23 cellular contexts compared by ENCODE assay signal in genomic region chr2:238997137-238997390, GRCh38.
DNase-seq lines count a peak whose midpoint lies in the region; ATAC-seq, FAIRE-seq and TF ChIP-seq lines count a peak whose summit lies in the region.
"Had no signal": no experiment of that assay in that cellular context is flagged by ENCODE, and none has a peak within 500 bp of the region (broad histone marks: within the 10 kb centered on the region; RNA-seq: fewer than 3 reads in every experiment).

No MANE protein-coding gene starts in this region.

- TF ChIP-seq EP300 in SK-N-SH (IDR thresholded peaks at IDR 0.05; ENCODE audit: borderline replicate concordance in 1 of 2, low read depth in 1 of 2, low read length in 1 of 2), result no peak
- no peak for TF ChIP-seq EP300 in H1 (IDR thresholded peaks at IDR 0.05; ENCODE audit: borderline replicate concordance in 1 of 2, low read depth in 2 of 2, low read length in 2 of 2)

- H3K9me3 ChIP-seq in SK-N-SH (no peaks in the 10 kb centered on the region), H1 (ENCODE audit: insufficient read depth in 2 of 2, low read depth in 1 of 2, low read length in 1 of 2) (peaks cover 4 to 14% of the 10 kb centered on the region in 2 experiments; a peak in 3 of 4 replicates), neuronal stem cell (replicated peaks in 1 of 2; ENCODE audit: control insufficient read depth in 2 of 2, insufficient read depth in 1 of 2, low read depth in 1 of 2, low read length in 2 of 2) (peaks cover 0 to 7% of the 10 kb centered on the region in 2 donors), osteoblast (ENCODE audit: low read depth, low read length) (no peaks in the 10 kb centered on the region)
- H3K9me3 ChIP-seq: Caco-2 had no signal

- no peak overlapping the region for H3K18ac ChIP-seq in H1 (ENCODE audit: extremely low read depth, low read length)
- H3K18ac ChIP-seq in neuronal stem cell (ENCODE audit: low read length), result no peak overlapping the region

- CTCF ChIA-PET in SK-N-SH (lab: Yijun Ruan, JAX) (interaction anchor here (2.4 kb wide), 1 partner anchor 26 kb away, joined by 5 read pairs; no protein-coding TSS in a partner anchor), H1 (lab: Charles Lee; ENCODE audit: partially characterized antibody) (no interaction called here)

- H3K4me3 ChIP-seq in SK-N-SH (ENCODE audit: low read depth in 2 of 2, low read length in 1 of 2) (no peak overlapping the region), H1 (ENCODE audit: extremely low read depth in 1 of 4, insufficient read depth in 2 of 4, low read depth in 3 of 4, low read length in 4 of 4) (no peak overlapping the region), neuronal stem cell (ENCODE audit: low read length in 2 of 2) (no peak overlapping the region), osteoblast (ENCODE audit: insufficient read depth, low read length) (no peak overlapping the region)
- H3K4me3 ChIP-seq: BLaER1, GM23338 had no signal

- no peaks in the 10 kb centered on the region for H3K27me3 ChIP-seq in SK-N-SH (ENCODE audit: insufficient read depth)
- no peaks in the 10 kb centered on the region; a peak in 1 of 7 replicates for H3K27me3 ChIP-seq in H1 (replicated peaks in 1 of 4; ENCODE audit: control insufficient read depth in 3 of 4, extremely low read depth in 1 of 4, insufficient read depth in 3 of 4, low read length in 3 of 4)
- H3K27me3 ChIP-seq in neuronal stem cell (ENCODE audit: control insufficient read depth in 3 of 3, insufficient read depth in 3 of 3, low read depth in 1 of 3, low read length in 3 of 3), result peaks cover 0 to 5% (median 0%) of the 10 kb centered on the region in 3 experiments
- H3K27me3 ChIP-seq in osteoblast (ENCODE audit: insufficient read depth, low read length), result no peaks in the 10 kb centered on the region
- H3K27me3 ChIP-seq: BLaER1 had no signal

- no peaks in the 10 kb centered on the region for H3K79me1 ChIP-seq in H1 (ENCODE audit: low read depth, low read length)
- no peaks in the 10 kb centered on the region for H3K79me1 ChIP-seq in neuronal stem cell (ENCODE audit: low read depth, low read length)

- no peak overlapping the region for H3K56ac ChIP-seq in H1 (replicated peaks; ENCODE audit: insufficient read length, low read depth, low read length)

- peaks cover 26% of the 10 kb centered on the region for H3K9me3 Mint-ChIP-seq in mesothelial cell of epicardium

- H2BK120ac ChIP-seq in H1 (replicated peaks; ENCODE audit: low read depth, low read length), result no peak overlapping the region
- H2BK120ac ChIP-seq in neuronal stem cell (ENCODE audit: low read depth, low read length), result no peak overlapping the region

- TF ChIP-seq CTCF in SK-N-SH (IDR thresholded peaks at IDR 0.05) (no peak), H1 (IDR thresholded peaks at IDR 0.05; ENCODE audit: control extremely low read depth in 1 of 3, insufficient read depth in 1 of 3, low read depth in 1 of 3, low read length in 3 of 3) (no peak), mesothelial cell of epicardium (IDR thresholded peaks at IDR 0.05; ENCODE audit: unreplicated experiment) (no peak), osteoblast (IDR thresholded peaks at IDR 0.05; ENCODE audit: extremely low read depth, low read depth, low read length) (no peak)

- H3K36me3 Mint-ChIP-seq in mesothelial cell of epicardium, result peaks cover 6% of the 10 kb centered on the region
- H3K36me3 Mint-ChIP-seq: CD4-positive, CD25-positive, alpha-beta regulatory T cell; CD8-positive, alpha-beta T cell had no signal

- H3K4me1 ChIP-seq in SK-N-SH (ENCODE audit: control insufficient read depth in 1 of 2, insufficient read depth in 2 of 2, low read depth in 1 of 2, low read length in 1 of 2), result peaks cover 0 to 7% of the 10 kb centered on the region in 2 experiments; a peak in 1 of 4 replicates
- no peaks in the 10 kb centered on the region for H3K4me1 ChIP-seq in H1 (replicated peaks in 1 of 4; ENCODE audit: control insufficient read depth in 3 of 4, insufficient read depth in 4 of 4, low read length in 3 of 4)
- no peaks in the 10 kb centered on the region for H3K4me1 ChIP-seq in neuronal stem cell (ENCODE audit: control insufficient read depth in 2 of 2, insufficient read depth in 1 of 2, low read depth in 1 of 2, low read length in 2 of 2)
- H3K4me1 ChIP-seq in osteoblast (ENCODE audit: insufficient read depth, low read length), result no peaks in the 10 kb centered on the region
- H3K4me1 ChIP-seq: BLaER1, Caco-2 had no signal

- no peak for FAIRE-seq in H1 (lab: Jason Lieb, UNC)
- FAIRE-seq: A204.1, G401.6, GM12892, H54 had no signal

- POLR2A ChIA-PET in SK-N-SH (lab: Yijun Ruan, JAX), result no interaction called here
- POLR2A ChIA-PET in H1 (lab: Charles Lee; ENCODE audit: partially characterized antibody), result no interaction called here

- no peaks in the 10 kb centered on the region for H4K20me1 ChIP-seq in SK-N-SH (ENCODE audit: insufficient read depth)
- no peaks in the 10 kb centered on the region for H4K20me1 ChIP-seq in H1 (replicated peaks in 1 of 2; ENCODE audit: control insufficient read depth in 1 of 2, insufficient read depth in 2 of 2, low read length in 2 of 2)
- H4K20me1 ChIP-seq in osteoblast (ENCODE audit: insufficient read depth, low read length), result no peaks in the 10 kb centered on the region
- H4K20me1 ChIP-seq: BLaER1 had no signal

- no peak overlapping the region for H3K4me3 Mint-ChIP-seq in mesothelial cell of epicardium
- H3K4me3 Mint-ChIP-seq: B cell; CD4-positive, CD25-positive, alpha-beta regulatory T cell; CD8-positive, alpha-beta T cell; GM23338 had no signal

- H3K23ac ChIP-seq in H1 (ENCODE audit: insufficient read length) (no peak overlapping the region), neuronal stem cell (ENCODE audit: low read depth, low read length, poor library complexity) (no peak overlapping the region)

- H3K9me2 ChIP-seq in SK-N-SH, result no peaks in the 10 kb centered on the region

- H3K27ac Mint-ChIP-seq in mesothelial cell of epicardium, result peak overlapping the region; percentile 43
- H3K27ac Mint-ChIP-seq: B cell; CD4-positive, CD25-positive, alpha-beta regulatory T cell; CD8-positive, alpha-beta T cell; GM23338 had no signal

- TF ChIP-seq RAD21 in SK-N-SH (IDR thresholded peaks at IDR 0.05; ENCODE audit: low read length) (no peak), H1 (IDR thresholded peaks at IDR 0.05 in 1 of 2, conservative IDR thresholded peaks at IDR 0.05 in 1 of 2; ENCODE audit: low read depth in 2 of 2, low read length in 2 of 2) (no peak)

- H2BK5ac ChIP-seq in H1 (ENCODE audit: low read depth, low read length) (no peak overlapping the region), neuronal stem cell (ENCODE audit: low read length) (no peak overlapping the region)

- H3K23me2 ChIP-seq in H1 (ENCODE audit: low read depth, low read length), result no peaks in the 10 kb centered on the region

- H2BK12ac ChIP-seq in H1 (ENCODE audit: low read depth, low read length) (no peak overlapping the region), neuronal stem cell (ENCODE audit: low read length) (no peak overlapping the region)

- WGBS in SK-N-SH (ENCODE audit: low lambda C conversion rate), result 58% methylated on average over 9 of the region's 10 CpGs
- WGBS in H1 (ENCODE audit: extremely low coverage in 1 of 2, insufficient coverage in 1 of 2, insufficient read length in 1 of 2, insufficient replicate concordance in 2 of 2, low coverage in 1 of 2, low lambda C conversion rate in 2 of 2, missing lambda C conversion rate in 1 of 2), 2 experiments, result 96% methylated on average over 10 of the region's 10 CpGs; no CpG with 5 or more reads in 1 of the 2 experiments
- WGBS in neuronal stem cell (ENCODE audit: extremely low coverage in 2 of 2, insufficient read length in 2 of 2, insufficient replicate concordance in 1 of 2), 2 donors, result no CpG with 5 or more reads among the region's 10 CpGs

- no peak overlapping the region for H3K4me2 ChIP-seq in SK-N-SH
- H3K4me2 ChIP-seq in H1 (ENCODE audit: insufficient read depth in 1 of 2, low read depth in 2 of 2, low read length in 2 of 2), result no peak overlapping the region
- no peak overlapping the region for H3K4me2 ChIP-seq in neuronal stem cell (ENCODE audit: insufficient read depth, low read length, poor library complexity, severe bottlenecking)
- no peak overlapping the region for H3K4me2 ChIP-seq in osteoblast (ENCODE audit: insufficient read depth, low read length)
- H3K4me2 ChIP-seq: BLaER1, GM23338 had no signal

- H3K4ac ChIP-seq in H1 (replicated peaks; ENCODE audit: insufficient read length, low read depth, low read length), result no peak overlapping the region
- no peak overlapping the region for H3K4ac ChIP-seq in neuronal stem cell (ENCODE audit: low read length)

- H3K27ac ChIP-seq in SK-N-SH (ENCODE audit: low read depth in 2 of 2, low read length in 1 of 2) (no peak overlapping the region), H1 (ENCODE audit: low read depth, low read length) (no peak overlapping the region), neuronal stem cell (replicated peaks; ENCODE audit: low read length) (no peak overlapping the region), osteoblast (ENCODE audit: low read depth, low read length) (no peak overlapping the region)
- H3K27ac ChIP-seq: 22Rv1, BLaER1, C4-2B had no signal

- H3K9ac ChIP-seq in SK-N-SH (no peak overlapping the region), H1 (replicated peaks in 1 of 4; ENCODE audit: extremely low read depth in 1 of 4, low read depth in 3 of 4, low read length in 3 of 4) (no peak overlapping the region), neuronal stem cell (ENCODE audit: low read depth, low read length, poor library complexity) (no peak overlapping the region)
- H3K9ac ChIP-seq: BLaER1 had no signal

- H2BK15ac ChIP-seq in H1 (ENCODE audit: low read length) (no peak overlapping the region), neuronal stem cell (ENCODE audit: low read length) (no peak overlapping the region)

- TF ChIP-seq POLR2A in H1 (IDR thresholded peaks at IDR 0.05; ENCODE audit: control extremely low read depth in 1 of 2, low read depth in 2 of 2, low read length in 2 of 2), result no peak

- no peak overlapping the region for H3K14ac ChIP-seq in H1 (ENCODE audit: insufficient read length)
- no peak overlapping the region for H3K14ac ChIP-seq in neuronal stem cell (ENCODE audit: low read length)

- H4K91ac ChIP-seq in H1 (replicated peaks; ENCODE audit: insufficient read length, low read length), result no peak overlapping the region
- no peak overlapping the region for H4K91ac ChIP-seq in neuronal stem cell (ENCODE audit: low read depth, low read length, poor library complexity)

- ATAC-seq in SK-N-SH treated with all-trans-retinoic acid at 6 μM for 48 hours, result no peak
- no peak for ATAC-seq in GM21515 (IDR thresholded peaks at IDR 0.05; ENCODE audit: unreplicated experiment)
- ATAC-seq in HG03565 (IDR thresholded peaks at IDR 0.05; ENCODE audit: unreplicated experiment), result no peak
- ATAC-seq: CD8-positive, alpha-beta T cell; GM23338 had no signal

- no peak overlapping the region for H2BK20ac ChIP-seq in H1 (ENCODE audit: low read length)

- H4K8ac ChIP-seq in H1 (ENCODE audit: extremely low read depth, insufficient read depth, low read length) (0 out of 2 replicates have a peak overlapping the region, but pooled peaks have one; percentile 25), neuronal stem cell (ENCODE audit: low read depth, low read length) (no peak overlapping the region)

- peaks cover 3% of the 10 kb centered on the region for H3K27me3 Mint-ChIP-seq in mesothelial cell of epicardium (ENCODE audit: low read depth)

- peaks cover 23% of the 10 kb centered on the region for H3K4me1 Mint-ChIP-seq in mesothelial cell of epicardium
- H3K4me1 Mint-ChIP-seq: B cell; CD4-positive, CD25-positive, alpha-beta regulatory T cell; GM23338 had no signal

- no peaks in the 10 kb centered on the region for H3F3A ChIP-seq in SK-N-SH (replicated peaks; ENCODE audit: insufficient read depth)

- peak; percentile 7 for DNase-seq in SK-N-SH
- DNase-seq in H1 (ENCODE audit: low read depth in 1 of 2, low spot score in 2 of 2), result no peak
- no peak for DNase-seq in mesothelial cell of epicardium (ENCODE audit: low spot score in 2 of 2, unreplicated experiment in 2 of 2)
- DNase-seq in neuronal stem cell (ENCODE audit: low spot score), result no peak
- no peak for DNase-seq in osteoblast (ENCODE audit: insufficient read length, low spot score, missing footprints)
- DNase-seq: Caco-2; CD4-positive, CD25-positive, alpha-beta regulatory T cell; DMS153; DND-41; HCEC 1CT had no signal

- no peaks in the 10 kb centered on the region for H3K36me3 ChIP-seq in SK-N-SH (replicated peaks in 1 of 2; ENCODE audit: control insufficient read depth in 1 of 2, insufficient read depth in 2 of 2, low read length in 1 of 2)
- H3K36me3 ChIP-seq in H1 (ENCODE audit: control insufficient read depth in 2 of 4, insufficient read depth in 4 of 4, low read length in 3 of 4), result no peaks in the 10 kb centered on the region
- no peaks in the 10 kb centered on the region for H3K36me3 ChIP-seq in neuronal stem cell (replicated peaks in 1 of 2; ENCODE audit: control insufficient read depth in 2 of 2, insufficient read depth in 2 of 2, low read length in 2 of 2)
- no peaks in the 10 kb centered on the region for H3K36me3 ChIP-seq in osteoblast (ENCODE audit: insufficient read depth, low read length)
- H3K36me3 ChIP-seq: BLaER1 had no signal

- H2AFZ ChIP-seq in SK-N-SH (ENCODE audit: low read depth) (no peak overlapping the region), H1 (ENCODE audit: low read length) (no peak overlapping the region), neuronal stem cell (ENCODE audit: low read length) (no peak overlapping the region), osteoblast (ENCODE audit: low read length) (no peak overlapping the region)
- H2AFZ ChIP-seq: GM23338 had no signal

- H3K79me2 ChIP-seq in SK-N-SH (ENCODE audit: insufficient read depth) (no peaks in the 10 kb centered on the region), H1 (ENCODE audit: control insufficient read depth in 1 of 2, insufficient read depth in 2 of 2, low read length in 2 of 2) (no peaks in the 10 kb centered on the region), osteoblast (ENCODE audit: insufficient read depth, low read length) (no peaks in the 10 kb centered on the region)

- no peak overlapping the region for H4K5ac ChIP-seq in H1 (ENCODE audit: insufficient read length, low read depth, low read length)

- H2AK5ac ChIP-seq in H1 (ENCODE audit: low read depth, low read length) (no peak overlapping the region), neuronal stem cell (ENCODE audit: low read depth, low read length) (peak overlapping the region; percentile 42)
